ENCODE assay signal across 21 cellular contexts in the genomic region with DNA sequence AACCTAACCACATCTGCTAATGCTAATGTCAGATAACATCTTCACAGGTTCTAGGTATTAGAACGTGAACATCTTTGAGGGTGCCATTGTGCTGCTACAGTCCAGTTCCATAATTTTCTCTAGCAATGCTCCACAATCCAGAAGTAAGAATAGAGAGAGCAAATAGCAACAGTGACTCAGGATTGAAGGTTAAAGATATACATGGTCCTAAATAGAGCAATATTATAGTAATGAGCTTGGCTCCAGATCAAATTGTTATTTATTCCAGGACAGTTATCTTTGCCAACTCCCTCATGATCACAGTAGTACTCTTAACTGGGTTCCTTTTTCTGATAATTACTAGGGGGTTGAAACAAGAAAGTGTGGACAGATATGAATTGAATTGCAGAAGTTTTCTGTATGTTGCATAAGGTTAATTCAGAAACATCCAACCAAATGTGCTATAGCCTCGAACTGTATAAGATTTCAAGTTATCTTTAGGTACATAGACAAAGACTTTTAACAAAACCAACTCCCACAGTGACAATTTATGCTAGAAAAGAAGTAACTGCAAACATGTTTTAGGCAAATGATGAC.
"Had no signal": no experiment of that assay in that cellular context is flagged by ENCODE, and none has a peak within 500 bp of the region (broad histone marks: within the 10 kb centered on the region; RNA-seq: fewer than 3 reads in every experiment).

No MANE protein-coding gene starts in this region.

- H3K4me3 ChIP-seq: gastrocnemius medialis, neural progenitor cell, stomach, thyroid gland, vagina had no signal

- ATAC-seq: effector memory CD8-positive, alpha-beta T cell; esophagus mucosa; left lobe of liver; naive thymus-derived CD4-positive, alpha-beta T cell; stimulated activated effector memory CD8-positive, alpha-beta T cell treated with anti-CD3 and anti-CD28 coated beads, Interleukin-12 subunit alpha, Interleukin-12 subunit beta, amount 100 ng/mL, for 72 hours had no signal

- H3K36me3 ChIP-seq: gastrocnemius medialis, neural progenitor cell, stomach, thyroid gland, vagina had no signal

- H2AFZ ChIP-seq: neural progenitor cell, parathyroid adenoma had no signal

- H3K4me1 ChIP-seq: gastrocnemius medialis, neural progenitor cell, parathyroid adenoma, stomach, thyroid gland, vagina had no signal

- FAIRE-seq: kidney had no signal

- H3K9me3 ChIP-seq: gastrocnemius medialis, stomach, thyroid gland, vagina had no signal

- H3K79me2 ChIP-seq: parathyroid adenoma had no signal

- H3K9ac ChIP-seq: neural progenitor cell, parathyroid adenoma had no signal

- H3K4me2 ChIP-seq: neural progenitor cell had no signal

- H3K27me3 ChIP-seq: gastrocnemius medialis, neural progenitor cell, stomach, thyroid gland, vagina had no signal

- DNase-seq: cortex of kidney; effector memory CD8-positive, alpha-beta T cell; foreskin fibroblast; gastrocnemius medialis; head of caudate nucleus; kidney; mesenchymal stem cell; midbrain; naive thymus-derived CD4-positive, alpha-beta T cell; stimulated activated CD4-positive, alpha-beta T cell treated with anti-CD3 and anti-CD28 coated beads, Interleukin-2, amount 100 ng/mL, for 24 hours; stimulated activated CD4-positive, alpha-beta T cell treated with anti-CD3 and anti-CD28 coated beads, Interleukin-4, amount 100 ng/mL, for 24 hours; stimulated activated naive CD4-positive, alpha-beta T cell treated with Interleukin-2 at 50 U/mL for 16 hours; stomach; thyroid gland; trophoblast cell had no signal

- H3K27ac ChIP-seq: gastrocnemius medialis, neural progenitor cell, parathyroid adenoma, stomach, vagina had no signal
